ENCODE assay signal across 12 cellular contexts in genomic region chr6:14658909-14659561, GRCh38.
DNase-seq lines count a peak whose midpoint lies in the region; ATAC-seq and TF ChIP-seq lines count a peak whose summit lies in the region.
"Had no signal": no experiment of that assay in that cellular context is flagged by ENCODE, and none has a peak within 500 bp of the region (broad histone marks: within the 10 kb centered on the region; RNA-seq: fewer than 3 reads in every experiment).

No MANE protein-coding gene starts in this region.

- intact Hi-C loops in Right ventricle myocardium superior (cut with DNase I): no loop called here

- H3K27me3 Mint-ChIP-seq in HFFc6 (ENCODE audit: insufficient read depth) (peaks cover 3% of the 10 kb centered on the region), T-cell (no peaks in the 10 kb centered on the region)

- ATAC-seq in GM18502 (IDR thresholded peaks at IDR 0.05; ENCODE audit: poor library complexity, unreplicated experiment) (no peak), Right ventricle myocardium superior (ENCODE audit: poor library complexity) (no peak), T-cell (replicated peaks in 1 of 4) (no peak)
- ATAC-seq: body of pancreas, Right ventricle myocardium inferior had no signal

- CTCF ChIA-PET in T-cell (lab: Charles Lee): no interaction called here

- TF ChIP-seq CTCF in HFFc6 (IDR thresholded peaks at IDR 0.05): no peak
- no peak for TF ChIP-seq CTCF in fibroblast of pulmonary artery (IDR thresholded peaks at IDR 0.05; ENCODE audit: low read length, missing control alignments)

- H3K4me1 Mint-ChIP-seq in HFFc6 (ENCODE audit: low read depth) (peaks cover 18% of the 10 kb centered on the region), T-cell (peaks cover 34 to 45% (median 37%) of the 10 kb centered on the region in 3 donors)

- H3K4me3 Mint-ChIP-seq in HFFc6: no peak overlapping the region
- no peak overlapping the region for H3K4me3 Mint-ChIP-seq in T-cell
- H3K4me3 Mint-ChIP-seq: CD8-positive, alpha-beta memory T cell had no signal

- no peaks in the 10 kb centered on the region for H3K9me3 Mint-ChIP-seq in HFFc6
- no peaks in the 10 kb centered on the region for H3K9me3 Mint-ChIP-seq in T-cell
- H3K9me3 Mint-ChIP-seq: CD8-positive, alpha-beta memory T cell had no signal

- H3K4me3 ChIP-seq in fibroblast of pulmonary artery (replicated peaks; ENCODE audit: low read depth, low read length): no peak overlapping the region
- H3K4me3 ChIP-seq: body of pancreas had no signal

- H3K27ac Mint-ChIP-seq in HFFc6 (no peak overlapping the region), T-cell (peak overlapping the region in 1 of 2 donors; percentile 21)

- DNase-seq in AML-193 (lab: John Stamatoyannopoulos, UW) (peak; percentile 99), HFFc6 (peak; percentile 67), SIG-M5 treated with dmso at 0.1 percent for 504 hours (lab: John Stamatoyannopoulos, UW; ENCODE audit: unreplicated experiment) (peak; percentile 77), fibroblast of pulmonary artery (ENCODE audit: low read depth) (peak; percentile 46), occipital lobe (lab: John Stamatoyannopoulos, UW) (no peak), Right ventricle myocardium superior (no peak), T-cell (no peak)
- DNase-seq: CD8-positive, alpha-beta memory T cell; NCI-H1105 treated with DMSO at 0.1 percent for 48 hours had no signal

- POLR2A ChIA-PET in T-cell (lab: Charles Lee): no interaction called here

- H3K36me3 Mint-ChIP-seq in HFFc6 (ENCODE audit: low read depth): no peaks in the 10 kb centered on the region
- H3K36me3 Mint-ChIP-seq in T-cell: no peaks in the 10 kb centered on the region
- H3K36me3 Mint-ChIP-seq: CD8-positive, alpha-beta memory T cell had no signal

Comparison
In these comparisons a context has a peak if more than half of its experiments do, and no peak if none do; other contexts are left out.
1. DNase-seq: peak in AML-193 (2 of 2), HFFc6 (single experiment), SIG-M5 treated with dmso at 0.1 percent for 504 hours (single experiment) and fibroblast of pulmonary artery (single experiment); none in occipital lobe (single experiment), Right ventricle myocardium superior (single experiment) and T-cell (0 of 34).